In the genomic region with DNA sequence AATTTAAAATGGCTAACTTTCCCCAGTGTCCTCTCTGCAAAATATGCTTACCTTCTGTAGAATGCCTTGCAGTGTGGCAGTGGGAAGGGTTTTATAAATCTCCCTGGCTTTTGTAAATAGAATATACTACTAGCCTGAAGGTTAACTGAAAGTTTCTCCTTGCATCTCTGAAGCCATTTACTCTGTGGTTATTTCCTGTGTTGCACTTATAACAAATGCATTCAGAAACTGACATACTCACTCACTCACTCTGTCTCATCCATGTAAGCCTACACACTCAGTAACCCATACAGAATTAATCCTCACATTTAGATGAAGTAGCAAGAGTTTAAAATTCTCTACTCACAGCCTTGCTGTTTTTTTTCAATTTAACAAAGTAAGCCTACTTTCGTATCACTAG, we compare ENCODE assay signal across 17 cellular contexts.
DNase-seq lines count a peak whose midpoint lies in the region; ATAC-seq and TF ChIP-seq lines count a peak whose summit lies in the region.
"Had no signal": no experiment of that assay in that cellular context is flagged by ENCODE, and none has a peak within 500 bp of the region (broad histone marks: within the 10 kb centered on the region; RNA-seq: fewer than 3 reads in every experiment).

No MANE protein-coding gene starts in this region.

- H2AK5ac ChIP-seq in IMR-90 (ENCODE audit: low read depth, low read length), result no peak overlapping the region

- no peak overlapping the region for H4K5ac ChIP-seq in IMR-90 (ENCODE audit: low read depth, low read length)

- no peak overlapping the region for H2AFZ ChIP-seq in IMR-90 (replicated peaks; ENCODE audit: low read length, poor library complexity)
- H2AFZ ChIP-seq: GM23248 had no signal

- peak; percentile 35 for ATAC-seq in IMR-90 (ENCODE audit: low read depth)
- ATAC-seq in GM19351 (IDR thresholded peaks at IDR 0.05; ENCODE audit: unreplicated experiment), result no peak
- ATAC-seq in activated CD8-positive, alpha-beta T cell treated with anti-CD3 and anti-CD28 coated beads for 36 hours, result no peak
- ATAC-seq: CD8-positive, alpha-beta T cell; GM12878 had no signal

- H3K9me1 ChIP-seq in IMR-90 (ENCODE audit: insufficient read depth, low read length), result no peaks in the 10 kb centered on the region

- H3K9me3 Mint-ChIP-seq in activated CD8-positive, alpha-beta T cell treated with anti-CD3 and anti-CD28 coated beads for 36 hours, result no peaks in the 10 kb centered on the region
- H3K9me3 Mint-ChIP-seq: CD8-positive, alpha-beta T cell had no signal

- H3K23ac ChIP-seq in IMR-90 (ENCODE audit: low read depth, low read length), result no peak overlapping the region

- no peak overlapping the region for H3K4me3 Mint-ChIP-seq in activated CD8-positive, alpha-beta T cell treated with anti-CD3 and anti-CD28 coated beads for 36 hours
- H3K4me3 Mint-ChIP-seq: B cell; CD8-positive, alpha-beta T cell had no signal

- TF ChIP-seq RAD21 in IMR-90 (IDR thresholded peaks at IDR 0.05; ENCODE audit: low read length), result no peak

- H3K14ac ChIP-seq in IMR-90 (replicated peaks; ENCODE audit: low read depth, low read length), result no peak overlapping the region

- H3K36me3 Mint-ChIP-seq in activated CD8-positive, alpha-beta T cell treated with anti-CD3 and anti-CD28 coated beads for 36 hours (ENCODE audit: low read depth), result no peaks in the 10 kb centered on the region
- H3K36me3 Mint-ChIP-seq: CD8-positive, alpha-beta T cell had no signal

- H3K27ac ChIP-seq in IMR-90 (ENCODE audit: insufficient read depth, low read length) (no peak overlapping the region), SK-N-MC (peak overlapping the region; percentile 55)
- H3K27ac ChIP-seq: BLaER1 treated with 17β-estradiol and CSF1 and Interleukin-3, amounts not matched to agents 10 nM and 100 nM; GM23248; HL-60 had no signal

- in situ Hi-C loops in IMR-90 (cut with MboI; ENCODE audit: low sequenced_read_pairs), result no loop called here

- H2BK5ac ChIP-seq in IMR-90 (ENCODE audit: low read depth, low read length, poor library complexity, severe bottlenecking), result no peak overlapping the region

- H4K91ac ChIP-seq in IMR-90 (ENCODE audit: insufficient read depth, low read depth, low read length), result no peak overlapping the region

- H4K8ac ChIP-seq in IMR-90 (ENCODE audit: low read depth in 2 of 2, low read length in 2 of 2), result no peak overlapping the region

- no peak overlapping the region for H3K4me2 ChIP-seq in IMR-90 (ENCODE audit: low read depth, low read length)
- H3K4me2 ChIP-seq: BLaER1 treated with 17β-estradiol and CSF1 and Interleukin-3, amounts not matched to agents 10 nM and 100 nM had no signal

- no peak for TF ChIP-seq CTCF in IMR-90 (conservative IDR thresholded peaks at IDR 0.05; ENCODE audit: low read depth, low read length)
- no peak for TF ChIP-seq CTCF in activated CD8-positive, alpha-beta T cell treated with anti-CD3 and anti-CD28 coated beads for 36 hours (IDR thresholded peaks at IDR 0.05)

- H3K4me3 ChIP-seq in IMR-90 (ENCODE audit: insufficient read depth, low read depth, low read length) (no peak overlapping the region), SK-N-MC (peak overlapping the region; percentile 43)
- H3K4me3 ChIP-seq: BLaER1 treated with 17β-estradiol and CSF1 and Interleukin-3, amounts not matched to agents 10 nM and 100 nM; GM12878; GM23248 had no signal

- DNase-seq in IMR-90 (peak; percentile 4), NCI-H146 treated with DMSO at 0.1 percent for 48 hours (lab: John Stamatoyannopoulos, UW; ENCODE audit: unreplicated experiment) (peak; percentile 17), SK-N-MC (ENCODE audit: low read depth, low spot score) (peak; percentile 22), SK-N-DZ (ENCODE audit: low spot score) (no peak), SW480 (ENCODE audit: low spot score) (no peak)
- DNase-seq in activated CD8-positive, alpha-beta T cell treated with anti-CD3 and anti-CD28 coated beads for 36 hours, result no peak
- DNase-seq: Calu3; CD8-positive, alpha-beta T cell; DMS79 treated with DMSO at 0.1 percent for 48 hours; EL; GM23248; HCEC 1CT had no signal

- H3K27me3 ChIP-seq in IMR-90 (ENCODE audit: control insufficient read depth, insufficient read depth, low read length), result no peaks in the 10 kb centered on the region
- H3K27me3 ChIP-seq: BLaER1 treated with 17β-estradiol and CSF1 and Interleukin-3, amounts not matched to agents 10 nM and 100 nM had no signal

- no peak overlapping the region for H2AK9ac ChIP-seq in IMR-90 (replicated peaks; ENCODE audit: low read depth, low read length, poor library complexity)

- no peak overlapping the region for H2BK120ac ChIP-seq in IMR-90 (ENCODE audit: low read depth, low read length)

- H2BK20ac ChIP-seq in IMR-90 (ENCODE audit: low read depth, low read length), result no peak overlapping the region

- H3K4me1 ChIP-seq in IMR-90 (ENCODE audit: control insufficient read depth, insufficient read depth, low read length), result no peaks in the 10 kb centered on the region
- H3K4me1 ChIP-seq: BLaER1 treated with 17β-estradiol and CSF1 and Interleukin-3, amounts not matched to agents 10 nM and 100 nM had no signal

- no TSS peak for BruUV-seq in IMR-90 (replicated peaks; lab: Mats Ljungman, UMichigan)

- intact Hi-C loops in IMR-90 (cut with micrococcal nuclease), result no loop called here
- intact Hi-C loops in activated CD8-positive, alpha-beta T cell treated with anti-CD3 and anti-CD28 coated beads for 36 hours (cut with micrococcal nuclease), result no loop called here

- H3K27me3 Mint-ChIP-seq in activated CD8-positive, alpha-beta T cell treated with anti-CD3 and anti-CD28 coated beads for 36 hours, result no peaks in the 10 kb centered on the region
- H3K27me3 Mint-ChIP-seq: B cell had no signal

- H3K9ac ChIP-seq in IMR-90 (ENCODE audit: low read depth, low read length) (no peak overlapping the region), SK-N-MC (ENCODE audit: insufficient read length) (no peak overlapping the region)
- H3K9ac ChIP-seq: BLaER1 treated with 17β-estradiol and CSF1 and Interleukin-3, amounts not matched to agents 10 nM and 100 nM; GM23248 had no signal

- H3K18ac ChIP-seq in IMR-90 (ENCODE audit: low read depth, low read length), result no peak overlapping the region

- no peak overlapping the region for H3K4ac ChIP-seq in IMR-90 (ENCODE audit: low read depth, low read length)

- H2BK15ac ChIP-seq in IMR-90 (ENCODE audit: low read depth, low read length), result no peak overlapping the region

- POLR2A ChIA-PET in IMR-90 (lab: Charles Lee; ENCODE audit: unreplicated experiment), result no interaction called here
- POLR2A ChIA-PET in activated CD8-positive, alpha-beta T cell treated with anti-CD3 and anti-CD28 coated beads for 36 hours (lab: Charles Lee), result no interaction called here

- TF ChIP-seq POLR2A in IMR-90 (IDR thresholded peaks at IDR 0.05; ENCODE audit: low read depth, low read length), result no peak

- H4K20me1 ChIP-seq in IMR-90 (ENCODE audit: insufficient read depth, low read length), result no peaks in the 10 kb centered on the region
- H4K20me1 ChIP-seq: BLaER1 treated with 17β-estradiol and CSF1 and Interleukin-3, amounts not matched to agents 10 nM and 100 nM had no signal

- no peaks in the 10 kb centered on the region for H3K79me1 ChIP-seq in IMR-90 (ENCODE audit: low read depth in 1 of 2, low read length in 2 of 2)

- H3K27ac Mint-ChIP-seq in activated CD8-positive, alpha-beta T cell treated with anti-CD3 and anti-CD28 coated beads for 36 hours, result no peak overlapping the region
- H3K27ac Mint-ChIP-seq: B cell; CD8-positive, alpha-beta T cell had no signal

- dilution Hi-C loops in IMR-90 (cut with HindIII; ENCODE audit: low sequenced_read_pairs, unreplicated experiment), result no loop called here

- H3K56ac ChIP-seq in IMR-90 (ENCODE audit: extremely low read depth, insufficient read depth, low read length), result no peak overlapping the region

- no peaks in the 10 kb centered on the region for H3K4me1 Mint-ChIP-seq in activated CD8-positive, alpha-beta T cell treated with anti-CD3 and anti-CD28 coated beads for 36 hours (ENCODE audit: low read depth)
- H3K4me1 Mint-ChIP-seq: B cell had no signal

- CTCF ChIA-PET in IMR-90 (lab: Yijun Ruan, JAX), result no interaction called here
- CTCF ChIA-PET in activated CD8-positive, alpha-beta T cell treated with anti-CD3 and anti-CD28 coated beads for 36 hours (lab: Charles Lee), result no interaction called here

- WGBS in IMR-90 (ENCODE audit: extremely low coverage in 2 of 2, insufficient read length in 1 of 2), 2 experiments, result no CpG with 5 or more reads among the region's 1 CpG

- H3K36me3 ChIP-seq in IMR-90 (ENCODE audit: control insufficient read depth, insufficient read depth, low read length) (peaks cover 3% of the 10 kb centered on the region; the same call in 1 of the 2 replicates), SK-N-MC (ENCODE audit: insufficient read depth, low read length) (no peaks in the 10 kb centered on the region)

- H3K9me3 ChIP-seq in IMR-90 (ENCODE audit: control insufficient read depth, insufficient read depth, low read length) (no peaks in the 10 kb centered on the region), SK-N-MC (ENCODE audit: low read depth, low read length) (no peaks in the 10 kb centered on the region)
- H3K9me3 ChIP-seq: BLaER1 treated with 17β-estradiol and CSF1 and Interleukin-3, amounts not matched to agents 10 nM and 100 nM had no signal

TF ChIP-seq in IMR-90, 13 proteins besides CTCF, POLR2A, EP300 and RAD21:
- TF ChIP-seq, protein P1, sequence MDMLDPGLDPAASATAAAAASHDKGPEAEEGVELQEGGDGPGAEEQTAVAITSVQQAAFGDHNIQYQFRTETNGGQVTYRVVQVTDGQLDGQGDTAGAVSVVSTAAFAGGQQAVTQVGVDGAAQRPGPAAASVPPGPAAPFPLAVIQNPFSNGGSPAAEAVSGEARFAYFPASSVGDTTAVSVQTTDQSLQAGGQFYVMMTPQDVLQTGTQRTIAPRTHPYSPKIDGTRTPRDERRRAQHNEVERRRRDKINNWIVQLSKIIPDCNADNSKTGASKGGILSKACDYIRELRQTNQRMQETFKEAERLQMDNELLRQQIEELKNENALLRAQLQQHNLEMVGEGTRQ (IDR thresholded peaks at IDR 0.05; ENCODE audit: low read depth, low read length), result no peak
- no peak for TF ChIP-seq NFE2L2 (IDR thresholded peaks at IDR 0.05; ENCODE audit: low read depth, low read length)
- no peak for TF ChIP-seq RFX5 (IDR thresholded peaks at IDR 0.05; ENCODE audit: low read depth, low read length)
TF ChIP-seq in IMR-90: peak in this region for 0.

Comparison
In these comparisons a context has a peak if more than half of its experiments do, and no peak if none do; other contexts are left out.
1. DNase-seq: peak in IMR-90 (single experiment), NCI-H146 treated with DMSO at 0.1 percent for 48 hours (single experiment) and SK-N-MC (single experiment); none in SK-N-DZ (single experiment), SW480 (single experiment) and activated CD8-positive, alpha-beta T cell treated with anti-CD3 and anti-CD28 coated beads for 36 hours (single experiment).